ENCODE assay signal across 22 cellular contexts in genomic region chr1:94031591-94031990, GRCh38.
DNase-seq lines count a peak whose midpoint lies in the region; ATAC-seq, FAIRE-seq and TF ChIP-seq lines count a peak whose summit lies in the region.
"Had no signal": no experiment of that assay in that cellular context is flagged by ENCODE, and none has a peak within 500 bp of the region (broad histone marks: within the 10 kb centered on the region; RNA-seq: fewer than 3 reads in every experiment).

No MANE protein-coding gene starts in this region.

- no peak overlapping the region for H3K18ac ChIP-seq in trophoblast cell (ENCODE audit: low read length)

- TF ChIP-seq EP300 in HepG2 (IDR thresholded peaks at IDR 0.05; ENCODE audit: low read depth in 2 of 2, low read length in 2 of 2): no peak
- no peak for TF ChIP-seq EP300 in HepG2 (CRISPR knock-in tag; IDR thresholded peaks at IDR 0.05; ENCODE audit: borderline replicate concordance)

- peak overlapping the region; percentile 14 for H4K8ac ChIP-seq in trophoblast cell (ENCODE audit: low read depth, low read length)

- ATAC-seq in HepG2: no peak
- ATAC-seq in right lobe of liver: no peak
- peak; percentile 52 to 67 for ATAC-seq in lower lobe of right lung

- no peak overlapping the region for H3K9ac ChIP-seq in HepG2 (ENCODE audit: insufficient read depth, low read depth, low read length)
- no peak overlapping the region for H3K9ac ChIP-seq in trophoblast cell (ENCODE audit: low read length)
- H3K9ac ChIP-seq: BLaER1 treated with 17β-estradiol and CSF1 and Interleukin-3, amounts not matched to agents 10 nM and 100 nM; GM23248; KMS-11 had no signal

- H3K4me2 ChIP-seq in HepG2 (ENCODE audit: low read depth, low read length): no peak overlapping the region
- no peak overlapping the region for H3K4me2 ChIP-seq in trophoblast cell (ENCODE audit: low read length)
- H3K4me2 ChIP-seq: KMS-11 had no signal

- FAIRE-seq in HepG2 (lab: Jason Lieb, UNC): no peak
- FAIRE-seq: GM12891 had no signal

- H3K4ac ChIP-seq in trophoblast cell (ENCODE audit: low read depth, low read length): no peak overlapping the region

- peak overlapping the region; percentile 8 for H3K14ac ChIP-seq in trophoblast cell (ENCODE audit: low read length)

- H4K20me1 ChIP-seq in HepG2 (ENCODE audit: insufficient read depth, low read length): no peaks in the 10 kb centered on the region
- H4K20me1 ChIP-seq: BLaER1 treated with 17β-estradiol and CSF1 and Interleukin-3, amounts not matched to agents 10 nM and 100 nM had no signal

- H2AK5ac ChIP-seq in trophoblast cell (ENCODE audit: low read length): no peak overlapping the region

- POLR2A ChIA-PET in HepG2 (lab: Yijun Ruan, JAX): interaction anchor here (1.0 kb wide), 1 partner anchor 216 kb away, joined by 3 read pairs; no protein-coding TSS in a partner anchor

- H3K4me3 ChIP-seq in HepG2 (replicated peaks in 1 of 3; ENCODE audit: insufficient read depth in 1 of 3, low read depth in 2 of 3, low read length in 3 of 3) (no peak overlapping the region), right lobe of liver (no peak overlapping the region), lower lobe of right lung (no peak overlapping the region), trophoblast cell (ENCODE audit: low read depth, low read length) (no peak overlapping the region)
- H3K4me3 ChIP-seq: BLaER1 treated with 17β-estradiol and CSF1 and Interleukin-3, amounts not matched to agents 10 nM and 100 nM; GM23248 had no signal

- peak overlapping the region; percentile 41 for H4K91ac ChIP-seq in trophoblast cell (ENCODE audit: low read depth, low read length)

- intact Hi-C loops in HepG2 (cut with micrococcal nuclease; ENCODE audit: unreplicated experiment) (no loop called here), right lobe of liver (cut with DNase I) (no loop called here), lower lobe of right lung (cut with DNase I) (no loop called here)

- CTCF ChIA-PET in HepG2 (lab: Yijun Ruan, JAX; ENCODE audit: low intra/inter-chr PET ratio, low total read pairs): no interaction called here

- WGBS in HepG2 (ENCODE audit: low lambda C conversion rate): 100% methylated on average over 4 of the region's 9 CpGs
- 88% methylated on average over 2 of the region's 9 CpGs for WGBS in right lobe of liver (ENCODE audit: insufficient coverage, low coverage, low lambda C conversion rate, missing lambda C conversion rate)
- WGBS in trophoblast cell (ENCODE audit: extremely low coverage, insufficient coverage, insufficient read length): no CpG with 5 or more reads among the region's 9 CpGs

- H3K36me3 ChIP-seq in HepG2 (replicated peaks in 1 of 2; ENCODE audit: control insufficient read depth in 1 of 2, insufficient read depth in 2 of 2, low read length in 2 of 2) (no peaks in the 10 kb centered on the region), right lobe of liver (no peaks in the 10 kb centered on the region), lower lobe of right lung (no peaks in the 10 kb centered on the region), trophoblast cell (ENCODE audit: control insufficient read depth in 1 of 2, insufficient read depth in 2 of 2, low read length in 2 of 2) (no peaks in the 10 kb centered on the region)
- H3K36me3 ChIP-seq: BLaER1 treated with 17β-estradiol and CSF1 and Interleukin-3, amounts not matched to agents 10 nM and 100 nM had no signal

- H2BK12ac ChIP-seq in trophoblast cell (ENCODE audit: low read length): peak overlapping the region; percentile 12

- TF ChIP-seq CTCF in HepG2 (CRISPR knock-in tag; IDR thresholded peaks at IDR 0.05) (no peak), right lobe of liver (IDR thresholded peaks at IDR 0.05) (no peak), lower lobe of right lung (IDR thresholded peaks at IDR 0.05) (no peak)

- H3K79me2 ChIP-seq in HepG2 (ENCODE audit: insufficient read depth, low read length): no peaks in the 10 kb centered on the region
- H3K79me2 ChIP-seq in trophoblast cell (ENCODE audit: control insufficient read depth, insufficient read depth, low read length, poor library complexity): no peaks in the 10 kb centered on the region

- no peaks in the 10 kb centered on the region for H3K27me3 ChIP-seq in HepG2 (ENCODE audit: control insufficient read depth in 1 of 2, insufficient read depth in 2 of 2, low read length in 2 of 2)
- H3K27me3 ChIP-seq in right lobe of liver: no peaks in the 10 kb centered on the region
- H3K27me3 ChIP-seq in lower lobe of right lung (ENCODE audit: low read depth): no peaks in the 10 kb centered on the region
- no peaks in the 10 kb centered on the region for H3K27me3 ChIP-seq in trophoblast cell (ENCODE audit: insufficient read depth, low read length)
- H3K27me3 ChIP-seq: BLaER1 treated with 17β-estradiol and CSF1 and Interleukin-3, amounts not matched to agents 10 nM and 100 nM had no signal

- peaks cover 4% of the 10 kb centered on the region for H3K79me1 ChIP-seq in trophoblast cell (ENCODE audit: low read length)

- DNase-seq in HepG2 (ENCODE audit: low spot score) (no peak), right lobe of liver (no peak), lower lobe of right lung (no peak), trophoblast cell (peak in 1 of 2 donors; percentile 34), activated gamma-delta T cell treated with Interleukin-2 at 50 U/mL for 16 hours (no peak), HuH-7 (ENCODE audit: low spot score) (no peak)
- no peak for DNase-seq in stimulated activated CD4-positive, alpha-beta T cell treated with anti-CD3 and anti-CD28 coated beads, Interleukin-4, amount 100 ng/mL, for 1 hour
- DNase-seq: 8988T; Caco-2; CD4-positive, alpha-beta memory T cell; DMS 273 treated with DMSO at 0.1 percent for 48 hours; GM23248; HCEC 1CT; NCI-H1092 treated with DMSO at 0.1 percent for 48 hours; NCI-H1436 treated with DMSO at 0.1 percent for 48 hours; NCI-H1930; NCI-H748 treated with DMSO at 0.1 percent for 48 hours; SIG-M5 had no signal

- TF ChIP-seq POLR2A in HepG2 (IDR thresholded peaks at IDR 0.05; ENCODE audit: insufficient read depth in 1 of 2, low read depth in 2 of 2, low read length in 2 of 2): no peak
- TF ChIP-seq POLR2A in right lobe of liver (IDR thresholded peaks at IDR 0.05): no peak

- no TSS peak for BruUV-seq in HepG2 (replicated peaks; lab: Mats Ljungman, UMichigan)

- peaks cover 85% of the 10 kb centered on the region for H3K4me1 ChIP-seq in HepG2 (ENCODE audit: insufficient read depth, low read length)
- H3K4me1 ChIP-seq in right lobe of liver: no peaks in the 10 kb centered on the region
- H3K4me1 ChIP-seq in lower lobe of right lung: no peaks in the 10 kb centered on the region
- peaks cover 10 to 14% of the 10 kb centered on the region in 2 experiments for H3K4me1 ChIP-seq in trophoblast cell (ENCODE audit: control insufficient read depth in 1 of 2, insufficient read depth in 2 of 2, low read length in 2 of 2)

- H2AFZ ChIP-seq in HepG2 (ENCODE audit: low read length): no peak overlapping the region
- no peak overlapping the region for H2AFZ ChIP-seq in trophoblast cell (ENCODE audit: insufficient read depth, low read length, poor library complexity)
- H2AFZ ChIP-seq: GM23248 had no signal

- TF ChIP-seq RAD21 in HepG2 (CRISPR knock-in tag; IDR thresholded peaks at IDR 0.05): no peak

- H2BK5ac ChIP-seq in trophoblast cell (ENCODE audit: low read depth, low read length, poor library complexity): peak overlapping the region; percentile 26

- peak overlapping the region; percentile 23 for H3K27ac ChIP-seq in HepG2 (ENCODE audit: extremely low read length, insufficient read depth, low read length)
- no peak overlapping the region for H3K27ac ChIP-seq in right lobe of liver
- no peak overlapping the region for H3K27ac ChIP-seq in lower lobe of right lung
- no peak overlapping the region for H3K27ac ChIP-seq in trophoblast cell (ENCODE audit: low read depth, low read length)
- H3K27ac ChIP-seq: BLaER1 treated with 17β-estradiol and CSF1 and Interleukin-3, amounts not matched to agents 10 nM and 100 nM; GM23248; HL-60; KMS-11 had no signal

- H3K23ac ChIP-seq in trophoblast cell (ENCODE audit: low read length): no peak overlapping the region

- no peak overlapping the region for H2BK120ac ChIP-seq in trophoblast cell (ENCODE audit: insufficient read depth, low read length, poor library complexity)

- no peaks in the 10 kb centered on the region for H3K9me3 ChIP-seq in HepG2 (ENCODE audit: low read length)
- H3K9me3 ChIP-seq in right lobe of liver: no peaks in the 10 kb centered on the region
- H3K9me3 ChIP-seq in lower lobe of right lung: no peaks in the 10 kb centered on the region
- no peaks in the 10 kb centered on the region for H3K9me3 ChIP-seq in trophoblast cell (ENCODE audit: insufficient read depth, low read depth, low read length)
- H3K9me3 ChIP-seq: BLaER1 treated with 17β-estradiol and CSF1 and Interleukin-3, amounts not matched to agents 10 nM and 100 nM; Caco-2 had no signal

- no peak overlapping the region for H4K12ac ChIP-seq in trophoblast cell (ENCODE audit: low read depth, low read length)

- in situ Hi-C loops in HepG2 (cut with HindIII; ENCODE audit: extremely low pct_ligation_motif_present, low pct_unique_long_range_greater_than_20kb): no loop called here

TF ChIP-seq in HepG2, 621 proteins besides CTCF, POLR2A, EP300 and RAD21 (continues in another document):
- TF ChIP-seq ZBTB33 (CRISPR knock-in tag; IDR thresholded peaks at IDR 0.05): peak; percentile 92
- no peak for TF ChIP-seq ZNF225 (CRISPR knock-in tag; IDR thresholded peaks at IDR 0.05)
- peak; percentile 76 for TF ChIP-seq ZBTB38 (CRISPR knock-in tag; IDR thresholded peaks at IDR 0.05)
- TF ChIP-seq PRPF4 (IDR thresholded peaks at IDR 0.05; ENCODE audit: low read depth, low read length, poor library complexity, severe bottlenecking): peak; percentile 87
- TF ChIP-seq PHF8 (CRISPR knock-in tag; IDR thresholded peaks at IDR 0.05): no peak

Comparison
In these comparisons a context has a peak if more than half of its experiments do, and no peak if none do; other contexts are left out.
1. ATAC-seq: peak in lower lobe of right lung (2 of 2); none in HepG2 (single experiment) and right lobe of liver (0 of 4).